In genomic region chr3:194137314-194138097, GRCh38 we compare ENCODE assay signal across 8 cellular contexts. TPM values are rescaled to one million over a fixed set of nuclear protein-coding genes. Genes with fewer than 3 reads are reported as not detected.
DNase-seq lines count a peak whose midpoint lies in the region; ATAC-seq lines count a peak whose summit lies in the region.

No MANE protein-coding gene starts in this region.

- peak; percentile 75 for DNase-seq in ELF-1 (ENCODE audit: low read depth, low spot score)
- DNase-seq in Jurkat, Clone E6-1 (ENCODE audit: low read depth, low spot score) = no peak
- peak; percentile 42 for DNase-seq in T-helper 2 cell treated with Interferon-gamma antibody and Interleukin-4, amounts not matched to agents 5 μg/mL and 100 μg/mL, for 36 hours (ENCODE audit: low spot score)
- peak; percentile 88 to 96 for DNase-seq in T47D (ENCODE audit: low read depth in 1 of 2, low spot score in 1 of 2)
- DNase-seq in islet precursor cell = peak; percentile 79
- DNase-seq in stimulated activated CD4-positive, alpha-beta T cell treated with anti-CD3 and anti-CD28 coated beads, Interleukin-15, amount 100 ng/mL, for 24 hours = peak; percentile 62

- peak overlapping the region; percentile 70 for H3K4me3 ChIP-seq in Jurkat, Clone E6-1 (ENCODE audit: low read length)

- H3K9me3 Mint-ChIP-seq in T-helper 2 cell treated with Interferon-gamma antibody and Interleukin-4, amounts not matched to agents 5 μg/mL and 100 μg/mL, for 36 hours = no peaks in the 10 kb centered on the region

- H3K27me3 Mint-ChIP-seq in T-helper 2 cell treated with Interferon-gamma antibody and Interleukin-4, amounts not matched to agents 5 μg/mL and 100 μg/mL, for 36 hours (ENCODE audit: low read depth) = peaks cover 68% of the 10 kb centered on the region

- in situ Hi-C loops in T47D (cut with HindIII; ENCODE audit: low pct_unique_long_range_greater_than_20kb, low sequenced_read_pairs) = no loop called here

- peak overlapping the region; percentile 88 for H3K4me3 Mint-ChIP-seq in T-helper 2 cell treated with Interferon-gamma antibody and Interleukin-4, amounts not matched to agents 5 μg/mL and 100 μg/mL, for 36 hours

- H3K36me3 Mint-ChIP-seq in T-helper 2 cell treated with Interferon-gamma antibody and Interleukin-4, amounts not matched to agents 5 μg/mL and 100 μg/mL, for 36 hours (ENCODE audit: low read depth) = peaks cover 5% of the 10 kb centered on the region

- ATAC-seq in GM21515 (IDR thresholded peaks at IDR 0.05; ENCODE audit: unreplicated experiment) (peak; percentile 33), HG03045 (IDR thresholded peaks at IDR 0.05; ENCODE audit: unreplicated experiment) (no peak)

- peak overlapping the region; percentile 32 for H3K27ac Mint-ChIP-seq in T-helper 2 cell treated with Interferon-gamma antibody and Interleukin-4, amounts not matched to agents 5 μg/mL and 100 μg/mL, for 36 hours

- peaks cover 41% of the 10 kb centered on the region for H3K4me1 Mint-ChIP-seq in T-helper 2 cell treated with Interferon-gamma antibody and Interleukin-4, amounts not matched to agents 5 μg/mL and 100 μg/mL, for 36 hours (ENCODE audit: low read depth)

RNA-seq across cellular contexts. Expression of gene HES1, which starts 1.6 kb away (rescaled TPM):
- polyA plus RNA-seq in Jurkat, Clone E6-1 (2012; ENCODE audit: insufficient read depth, insufficient read length) = 10.8 TPM
